ENCODE assay signal across 8 cellular contexts in the genomic region with DNA sequence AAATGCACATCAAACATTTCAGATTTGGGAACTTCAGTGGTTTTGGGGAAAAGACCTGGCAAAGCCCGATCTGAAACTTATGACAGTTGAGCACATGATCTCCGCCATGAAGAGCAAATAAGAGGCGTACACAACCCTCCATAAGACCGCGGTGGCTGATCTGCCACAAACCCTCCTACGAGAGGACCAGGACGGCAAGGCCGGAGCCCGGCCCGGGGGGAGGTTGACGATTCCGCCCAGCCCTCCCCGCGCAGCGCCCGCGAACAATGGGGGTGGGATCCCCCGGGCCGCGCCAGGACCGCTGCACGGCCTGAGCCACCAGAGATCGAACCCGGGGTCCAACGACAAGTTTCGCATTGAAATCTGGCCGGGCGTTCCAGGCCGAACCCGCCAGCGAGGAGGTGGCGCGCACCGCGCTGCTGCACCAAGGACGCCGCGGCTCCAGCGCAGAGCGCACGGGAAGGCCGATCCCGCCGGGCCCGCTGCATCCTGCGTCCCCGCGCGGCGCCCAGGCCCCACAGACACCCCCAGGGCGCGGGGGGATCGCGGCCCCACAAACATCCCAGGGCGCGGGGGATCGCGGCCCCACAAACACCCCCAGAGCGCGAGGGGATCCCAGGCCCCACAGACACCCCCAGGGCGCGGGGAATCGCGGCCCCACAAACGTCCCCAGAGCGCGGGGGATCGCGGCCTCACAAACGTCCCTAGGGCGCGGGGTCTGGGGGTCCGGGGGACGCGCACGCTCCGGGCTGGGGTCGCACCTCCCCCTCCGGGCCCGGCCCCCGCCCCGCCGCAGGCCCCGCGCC. TPM values are rescaled to one million over a fixed set of nuclear protein-coding genes. Genes with fewer than 3 reads are reported as not detected.
DNase-seq lines count a peak whose midpoint lies in the region; ATAC-seq and TF ChIP-seq lines count a peak whose summit lies in the region.

No MANE protein-coding gene starts in this region.

- POLR2A ChIA-PET in Panc1 (lab: Charles Lee): no interaction called here

- no peaks in the 10 kb centered on the region for H3K9me3 Mint-ChIP-seq in nephron progenitor cell

- DNase-seq in DMS53 treated with DMSO at 0.1 percent for 48 hours (lab: John Stamatoyannopoulos, UW; ENCODE audit: unreplicated experiment) (peak; percentile 35), Panc1 (ENCODE audit: low read depth, low spot score) (no peak), fibroblast of mammary gland (ENCODE audit: low read depth) (peak; percentile 50), nephron progenitor cell (peak; percentile 63), GF-D8 (lab: John Stamatoyannopoulos, UW) (no peak), H4 (ENCODE audit: low spot score) (no peak), CD1c-positive myeloid dendritic cell (ENCODE audit: extremely low spot score) (no peak)
- DNase-seq in stimulated activated naive CD4-positive, alpha-beta T cell (lab: John Stamatoyannopoulos, UW): no peak

- in situ Hi-C loops in Panc1 (cut with HindIII; ENCODE audit: low pct_unique_long_range_greater_than_20kb, low sequenced_read_pairs): no loop called here

- no peaks in the 10 kb centered on the region for H3K36me3 ChIP-seq in Panc1 (ENCODE audit: control insufficient read depth, insufficient read depth, low read length)

- intact Hi-C loops in Panc1 (cut with micrococcal nuclease; ENCODE audit: unreplicated experiment): no loop called here

- H3K27me3 ChIP-seq in Panc1 (ENCODE audit: control insufficient read depth, insufficient read depth, low read length): no peaks in the 10 kb centered on the region

- peak overlapping the region; percentile 73 for H3K27ac ChIP-seq in Panc1 (ENCODE audit: low read length)

- peak; percentile 54 for ATAC-seq in Panc1

- H3K4me1 Mint-ChIP-seq in nephron progenitor cell: peaks cover 46% of the 10 kb centered on the region

- no TSS peak for BruUV-seq in Panc1 (replicated peaks; lab: Mats Ljungman, UMichigan)

- H3K4me1 ChIP-seq in Panc1 (ENCODE audit: control insufficient read depth, insufficient read depth, low read length): peaks cover 17% of the 10 kb centered on the region

- no peak overlapping the region for H3K27ac Mint-ChIP-seq in nephron progenitor cell

- TF ChIP-seq CTCF in Panc1 (IDR thresholded peaks at IDR 0.05) (no peak), fibroblast of mammary gland (conservative IDR thresholded peaks at IDR 0.05; ENCODE audit: control insufficient read depth, insufficient read depth, low read depth, low read length) (no peak), nephron progenitor cell (IDR thresholded peaks at IDR 0.05) (no peak)

- H3K36me3 Mint-ChIP-seq in nephron progenitor cell (ENCODE audit: low read depth): peaks cover 19% of the 10 kb centered on the region

- no peaks in the 10 kb centered on the region for H3K9me3 ChIP-seq in Panc1 (ENCODE audit: control insufficient read depth, insufficient read depth, low read depth, low read length)

- CTCF ChIA-PET in Panc1 (lab: Charles Lee): no interaction called here

- peak overlapping the region; percentile 89 for H3K4me3 Mint-ChIP-seq in nephron progenitor cell

- H3K4me3 ChIP-seq in Panc1 (ENCODE audit: low read depth in 2 of 2, low read length in 2 of 2) (peak overlapping the region; percentile 66 to 71), fibroblast of mammary gland (ENCODE audit: control insufficient read depth, low read depth, low read length) (peak overlapping the region; percentile 70)

- H3K27me3 Mint-ChIP-seq in nephron progenitor cell (ENCODE audit: low read depth, poor library complexity): peaks cover 14% of the 10 kb centered on the region

RNA-seq across cellular contexts. Expression of gene DIP2C, which starts 0.6 kb away (rescaled TPM):
- 13.2 TPM for total RNA-seq in Panc1 (2021; ENCODE audit: unreplicated experiment)
- 12.1 TPM for polyA plus RNA-seq in Panc1 (2012; ENCODE audit: insufficient read length)
- 2.2 and 2.3 TPM in 2 replicates for total RNA-seq in H4 (2014; rRNA removed; shearing (Covaris generic))

Comparison
In these comparisons a context has a peak if more than half of its experiments do, and no peak if none do; other contexts are left out.
1. DNase-seq: peak in DMS53 treated with DMSO at 0.1 percent for 48 hours (single experiment), fibroblast of mammary gland (single experiment) and nephron progenitor cell (single experiment); none in Panc1 (single experiment), stimulated activated naive CD4-positive, alpha-beta T cell (0 of 6), GF-D8 (single experiment), H4 (single experiment) and CD1c-positive myeloid dendritic cell (single experiment).